Comparison of ENCODE assay signal across 8 cellular contexts in genomic region chrX:41561045-41561444, GRCh38.
DNase-seq lines count a peak whose midpoint lies in the region; ATAC-seq and TF ChIP-seq lines count a peak whose summit lies in the region.

No MANE protein-coding gene starts in this region.

- DNase-seq in AG08396 (ENCODE audit: low spot score) (peak; percentile 49), coronary artery (ENCODE audit: low spot score) (no peak), omental fat pad (ENCODE audit: low spot score) (no peak), COLO668 (lab: John Stamatoyannopoulos, UW; ENCODE audit: unreplicated experiment) (no peak), middle frontal gyrus (ENCODE audit: extremely low spot score, low spot score) (no peak)

- no peak overlapping the region for H3K9ac ChIP-seq in SU-DHL-6 (ENCODE audit: low read length)

- no peaks in the 10 kb centered on the region for H3K27me3 ChIP-seq in SU-DHL-6 (ENCODE audit: low read length)

- H2AFZ ChIP-seq in SU-DHL-6 (ENCODE audit: low read depth, low read length, severe bottlenecking) = no peak overlapping the region

- H3F3A ChIP-seq in SU-DHL-6 (ENCODE audit: insufficient read depth) = no peaks in the 10 kb centered on the region; the same call in 1 of the 2 replicates

- H3K27ac ChIP-seq in SU-DHL-6 (ENCODE audit: low read depth, low read length) (peak overlapping the region; percentile 13; the same call in 1 of the 2 replicates), coronary artery (peak overlapping the region; percentile 46 to 63)

- ATAC-seq in GM18519 (IDR thresholded peaks at IDR 0.05; ENCODE audit: low FRiP score, unreplicated experiment) (peak; percentile 88), HG03066 (IDR thresholded peaks at IDR 0.05; ENCODE audit: low read depth, unreplicated experiment) (peak; percentile 92), omental fat pad (ENCODE audit: low FRiP score) (peak; percentile 76)

- H3K36me3 ChIP-seq in SU-DHL-6 (ENCODE audit: low read length) = no peaks in the 10 kb centered on the region

- no peaks in the 10 kb centered on the region for H3K9me3 ChIP-seq in SU-DHL-6 (ENCODE audit: insufficient read depth, low read length)

- H3K4me3 ChIP-seq in SU-DHL-6 (ENCODE audit: insufficient read depth, low read length, poor library complexity, severe bottlenecking) = no peak overlapping the region
- no peak overlapping the region for H3K4me3 ChIP-seq in coronary artery

- no peaks in the 10 kb centered on the region for H4K20me1 ChIP-seq in SU-DHL-6 (ENCODE audit: low read depth, low read length)

- no peaks in the 10 kb centered on the region for H3K9me2 ChIP-seq in SU-DHL-6 (replicated peaks; ENCODE audit: insufficient read depth, low read length)

- TF ChIP-seq CTCF in SU-DHL-6 (IDR thresholded peaks at IDR 0.05; ENCODE audit: insufficient read depth, low read length, poor library complexity, severe bottlenecking) = no peak
- TF ChIP-seq CTCF in coronary artery (IDR thresholded peaks at IDR 0.05) = no peak
- TF ChIP-seq CTCF in omental fat pad (IDR thresholded peaks at IDR 0.05) = no peak

- H3K4me2 ChIP-seq in SU-DHL-6 (ENCODE audit: low read depth, low read length, poor library complexity, severe bottlenecking) = no peak overlapping the region

- no peaks in the 10 kb centered on the region for H3K79me2 ChIP-seq in SU-DHL-6 (ENCODE audit: insufficient read depth, low read length)
